ENCODE assay signal across 9 cellular contexts in genomic region chr1:66274634-66275033, GRCh38.
A peak's percentile ranks its signal among the peaks of the same experiment; 100 is the strongest.
DNase-seq lines count a peak whose midpoint lies in the region; ATAC-seq and TF ChIP-seq lines count a peak whose summit lies in the region.
"Had no signal": no experiment of that assay in that cellular context is flagged by ENCODE, and none has a peak within 500 bp of the region (broad histone marks: within the 10 kb centered on the region; RNA-seq: fewer than 3 reads in every experiment).

No MANE protein-coding gene starts in this region.

- H3K27me3 ChIP-seq in OCI-LY1 (ENCODE audit: insufficient read depth, low read length) (no peaks in the 10 kb centered on the region), psoas muscle (ENCODE audit: insufficient read depth in 3 of 3, low read length in 2 of 3) (no peaks in the 10 kb centered on the region)

- H3F3A ChIP-seq in OCI-LY1 (ENCODE audit: insufficient read depth, low read length), result no peaks in the 10 kb centered on the region

- H3K27ac ChIP-seq in OCI-LY1 (ENCODE audit: low read depth, low read length, poor library complexity, severe bottlenecking) (peak overlapping the region; percentile 32), psoas muscle (no peak overlapping the region)
- H3K27ac ChIP-seq: HL-60 had no signal

- H2AFZ ChIP-seq in OCI-LY1 (ENCODE audit: low read length), result no peak overlapping the region

- no peak for TF ChIP-seq POLR2A in erythroblast (IDR thresholded peaks at IDR 0.05; ENCODE audit: low read length)

- DNase-seq in fibroblast of peridontal ligament (ENCODE audit: extremely low read depth) (peak; percentile 65), psoas muscle (no peak), erythroblast (lab: John Stamatoyannopoulos, UW) (no peak), AG08396 (ENCODE audit: low spot score) (no peak), NCI-H1048 (lab: John Stamatoyannopoulos, UW) (no peak)

- TF ChIP-seq CTCF in OCI-LY1 (IDR thresholded peaks at IDR 0.05; ENCODE audit: low read length), result no peak
- no peak for TF ChIP-seq CTCF in psoas muscle (IDR thresholded peaks at IDR 0.05)

- H3K4me2 ChIP-seq in OCI-LY1 (ENCODE audit: low read length), result no peak overlapping the region

- intact Hi-C loops in psoas muscle (cut with DNase I), result loop anchor here in 1 of 2 donors (5.0 kb wide), 1 partner anchor 33 kb away; no protein-coding TSS in a partner anchor

- H4K20me1 ChIP-seq in OCI-LY1 (ENCODE audit: insufficient read depth, low read length), result no peaks in the 10 kb centered on the region

- H3K4me3 ChIP-seq in OCI-LY1 (ENCODE audit: low read depth, low read length, poor library complexity, severe bottlenecking) (no peak overlapping the region), psoas muscle (no peak overlapping the region)

- ATAC-seq in GM18502 (IDR thresholded peaks at IDR 0.05; ENCODE audit: poor library complexity, unreplicated experiment) (peak; percentile 46), GM21825 (IDR thresholded peaks at IDR 0.05; ENCODE audit: unreplicated experiment) (peak; percentile 38), psoas muscle (no peak)

- H3K79me2 ChIP-seq in OCI-LY1 (ENCODE audit: insufficient read depth, low read length), result no peaks in the 10 kb centered on the region

- 62 to 79% (median 66%) methylated on average over 1 of the region's 1 CpG for WGBS in psoas muscle, 3 donors

- H3K4me1 ChIP-seq in OCI-LY1 (ENCODE audit: insufficient read depth, low read length, severe bottlenecking) (peaks cover 82% of the 10 kb centered on the region), psoas muscle (peaks cover 58% of the 10 kb centered on the region)

- H3K36me3 ChIP-seq in OCI-LY1 (ENCODE audit: insufficient read depth, low read length), result no peaks in the 10 kb centered on the region
- no peaks in the 10 kb centered on the region for H3K36me3 ChIP-seq in psoas muscle (ENCODE audit: insufficient read depth in 1 of 2, low read depth in 1 of 2)

- no peak overlapping the region for H3K9ac ChIP-seq in OCI-LY1 (ENCODE audit: low read length)

- no peaks in the 10 kb centered on the region for H3K9me3 ChIP-seq in OCI-LY1 (ENCODE audit: low read length)
- H3K9me3 ChIP-seq in psoas muscle, result no peaks in the 10 kb centered on the region

- no peaks in the 10 kb centered on the region for H3K9me2 ChIP-seq in OCI-LY1 (ENCODE audit: low read depth, low read length)

Comparison
In these comparisons a context has a peak if more than half of its experiments do, and no peak if none do; other contexts are left out.
1. ATAC-seq: peak in GM18502 (single experiment) and GM21825 (single experiment); none in psoas muscle (0 of 4).